21 cellular contexts compared by ENCODE assay signal in the genomic region with DNA sequence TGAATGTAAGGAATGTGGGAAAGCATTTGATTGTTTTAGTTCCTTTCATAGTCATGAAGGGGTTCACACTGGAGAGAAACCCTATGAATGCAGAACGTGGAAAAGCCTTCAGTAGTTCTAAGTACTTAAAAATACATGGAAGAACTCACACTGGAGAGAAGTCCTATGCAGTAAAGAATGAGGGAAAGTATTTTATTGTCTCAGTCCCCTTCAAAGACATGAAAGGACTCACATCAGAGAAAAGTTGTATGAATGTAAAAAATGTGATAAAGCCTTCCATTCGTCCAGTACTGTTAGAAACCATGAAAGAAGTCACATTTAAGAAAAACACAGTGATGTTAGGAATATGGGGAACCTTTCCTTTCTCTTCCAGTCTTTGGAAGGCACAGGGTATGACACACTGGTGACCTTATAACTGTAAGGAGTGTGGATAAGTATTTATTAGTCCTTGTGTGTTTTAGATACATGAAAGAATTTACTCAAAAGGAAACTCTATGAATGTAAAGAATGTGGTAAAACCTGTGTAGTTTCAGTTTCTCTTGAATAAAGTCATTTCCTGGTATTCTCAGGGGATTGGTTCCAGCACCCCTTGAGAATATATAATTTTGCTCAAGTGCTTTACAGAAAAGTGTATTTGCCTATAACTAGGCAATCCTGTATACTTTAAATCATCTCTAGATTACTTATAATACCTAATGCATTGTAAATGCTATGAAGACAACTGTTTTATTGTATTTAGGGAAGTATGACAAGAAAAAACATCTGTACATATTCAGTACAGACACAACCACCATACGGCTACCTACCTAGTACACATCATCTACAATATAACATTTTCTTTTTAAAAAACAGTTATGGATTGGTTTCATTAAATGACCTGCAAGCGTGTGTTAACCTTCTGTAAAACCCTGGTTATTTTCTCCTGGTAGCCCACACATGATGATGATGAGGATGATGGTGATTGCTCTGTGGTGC. TPM values are rescaled to one million over a fixed set of nuclear protein-coding genes. Genes with fewer than 3 reads are reported as not detected.
DNase-seq lines count a peak whose midpoint lies in the region; ATAC-seq and TF ChIP-seq lines count a peak whose summit lies in the region.
"Had no signal": no experiment of that assay in that cellular context is flagged by ENCODE, and none has a peak within 500 bp of the region (broad histone marks: within the 10 kb centered on the region; RNA-seq: fewer than 3 reads in every experiment).

No MANE protein-coding gene starts in this region.

- H3K9ac ChIP-seq in OCI-LY3 (ENCODE audit: low read length) (no peak overlapping the region), GM23248 (no peak overlapping the region)
- H3K9ac ChIP-seq: BLaER1 treated with 17β-estradiol and CSF1 and Interleukin-3, amounts not matched to agents 10 nM and 100 nM had no signal

- H3K9me3 Mint-ChIP-seq in activated T-cell treated with anti-CD3 and anti-CD28 coated beads, Interleukin-2, amount 50 U/mL, for 72 hours: peaks cover 16 to 18% of the 10 kb centered on the region in 2 donors
- peaks cover 9 to 12% of the 10 kb centered on the region in 2 donors for H3K9me3 Mint-ChIP-seq in stimulated activated naive B cell treated with anti-CD40 and anti-IgM and Interleukin-4, amounts not matched to agents 10 μg/mL and 1 μg/mL and 100 μg/mL, for 72 hours

- 91% methylated on average over 4 of the region's 4 CpGs for WGBS in GM23248 (ENCODE audit: low coverage in 1 of 2, low lambda C conversion rate in 2 of 2, missing lambda C conversion rate in 2 of 2), 2 experiments

- no peak overlapping the region for H3K4me3 Mint-ChIP-seq in activated T-cell treated with anti-CD3 and anti-CD28 coated beads, Interleukin-2, amount 50 U/mL, for 72 hours
- no peak overlapping the region for H3K4me3 Mint-ChIP-seq in stimulated activated naive B cell treated with anti-CD40 and anti-IgM and Interleukin-4, amounts not matched to agents 10 μg/mL and 1 μg/mL and 100 μg/mL, for 72 hours
- H3K4me3 Mint-ChIP-seq: CD8-positive, alpha-beta memory T cell had no signal

- H3K9me2 ChIP-seq in GM23248 (ENCODE audit: insufficient read depth): no peaks in the 10 kb centered on the region

- H3K36me3 ChIP-seq in OCI-LY3 (replicated peaks; ENCODE audit: low read depth, low read length) (peaks cover 91% of the 10 kb centered on the region), GM23248 (ENCODE audit: low read depth) (peaks cover 5% of the 10 kb centered on the region; the same call in 1 of the 2 replicates)
- H3K36me3 ChIP-seq: Peyer's patch had no signal

- peaks cover 18% of the 10 kb centered on the region for H3K27me3 Mint-ChIP-seq in activated T-cell treated with anti-CD3 and anti-CD28 coated beads, Interleukin-2, amount 50 U/mL, for 72 hours (ENCODE audit: low read depth)
- peaks cover 0 to under 1% of the 10 kb centered on the region in 2 donors for H3K27me3 Mint-ChIP-seq in stimulated activated naive B cell treated with anti-CD40 and anti-IgM and Interleukin-4, amounts not matched to agents 10 μg/mL and 1 μg/mL and 100 μg/mL, for 72 hours

- H3K4me3 ChIP-seq in OCI-LY3 (ENCODE audit: low read length) (peak overlapping the region; percentile 21), GM23248 (no peak overlapping the region)
- H3K4me3 ChIP-seq: A549, HAP-1, MG63, Peyer's patch had no signal

- peak; percentile 42 to 81 for ATAC-seq in activated T-cell treated with anti-CD3 and anti-CD28 coated beads, Interleukin-2, amount 50 U/mL, for 72 hours (replicated peaks in 1 of 2)
- ATAC-seq in stimulated activated naive B cell treated with anti-CD40 and anti-IgM and Interleukin-4, amounts not matched to agents 10 μg/mL and 1 μg/mL and 100 μg/mL, for 72 hours (replicated peaks): peak; percentile 77 to 84
- ATAC-seq in GM18870 (IDR thresholded peaks at IDR 0.05; ENCODE audit: unreplicated experiment): no peak
- ATAC-seq in omental fat pad (ENCODE audit: low FRiP score): no peak
- ATAC-seq: A549 had no signal

- H3K4me1 Mint-ChIP-seq in activated T-cell treated with anti-CD3 and anti-CD28 coated beads, Interleukin-2, amount 50 U/mL, for 72 hours (ENCODE audit: low read depth): peaks cover 12% of the 10 kb centered on the region
- H3K4me1 Mint-ChIP-seq in stimulated activated naive B cell treated with anti-CD40 and anti-IgM and Interleukin-4, amounts not matched to agents 10 μg/mL and 1 μg/mL and 100 μg/mL, for 72 hours: peaks cover 7 to 13% of the 10 kb centered on the region in 2 donors
- H3K4me1 Mint-ChIP-seq: CD8-positive, alpha-beta memory T cell had no signal

- H3K36me3 Mint-ChIP-seq in activated T-cell treated with anti-CD3 and anti-CD28 coated beads, Interleukin-2, amount 50 U/mL, for 72 hours (ENCODE audit: insufficient read depth in 2 of 2): peaks cover 7 to 28% of the 10 kb centered on the region in 2 donors
- H3K36me3 Mint-ChIP-seq in stimulated activated naive B cell treated with anti-CD40 and anti-IgM and Interleukin-4, amounts not matched to agents 10 μg/mL and 1 μg/mL and 100 μg/mL, for 72 hours: peaks cover 0 to 3% of the 10 kb centered on the region in 2 donors

- in situ Hi-C loops in GM23248 (cut with MboI): no loop called here

- DNase-seq in activated T-cell treated with anti-CD3 and anti-CD28 coated beads, Interleukin-2, amount 50 U/mL, for 72 hours: no peak
- DNase-seq in activated T-cell treated with anti-CD3 and anti-CD28 coated beads, Interleukin-2, amount 50 U/mL, for 48 hours: no peak
- peak; percentile 36 for DNase-seq in GM10266 (ENCODE audit: extremely low spot score)
- DNase-seq in stimulated activated naive B cell treated with anti-CD40 and anti-IgM and Interleukin-4, amounts not matched to agents 10 μg/mL and 1 μg/mL and 100 μg/mL, for 72 hours: no peak
- DNase-seq in GM23248: no peak
- DNase-seq in omental fat pad (ENCODE audit: low spot score): no peak
- DNase-seq: CD8-positive, alpha-beta memory T cell; DMS79 treated with DMSO at 0.1 percent for 48 hours; GF-D8; IMR-90; Karpas-422; MG63; NCI-H1092 treated with DMSO at 0.1 percent for 48 hours; NCI-H510A treated with DMSO at 0.1 percent for 48 hours; Peyer's patch; Right ventricle myocardium superior had no signal

- TF ChIP-seq CTCF in GM10266 (IDR thresholded peaks at IDR 0.05; ENCODE audit: control insufficient read depth, insufficient read depth, low read depth, missing control alignments) (no peak), OCI-LY3 (IDR thresholded peaks at IDR 0.05; ENCODE audit: low read depth, low read length) (no peak), omental fat pad (IDR thresholded peaks at IDR 0.05) (no peak)

- H2AFZ ChIP-seq in OCI-LY3 (ENCODE audit: low read depth, low read length): no peak overlapping the region
- H2AFZ ChIP-seq in GM23248: no peak overlapping the region

- peak overlapping the region; percentile 35 for H3K4me2 ChIP-seq in OCI-LY3 (ENCODE audit: low read length)
- no peak overlapping the region for H3K4me2 ChIP-seq in GM23248 (ENCODE audit: unreplicated experiment)
- H3K4me2 ChIP-seq: A549; BLaER1 treated with 17β-estradiol and CSF1 and Interleukin-3, amounts not matched to agents 10 nM and 100 nM had no signal

- H4K20me1 ChIP-seq in OCI-LY3 (ENCODE audit: insufficient read depth, low read length) (no peaks in the 10 kb centered on the region), GM23248 (ENCODE audit: insufficient read depth) (no peaks in the 10 kb centered on the region)
- H4K20me1 ChIP-seq: BLaER1 treated with 17β-estradiol and CSF1 and Interleukin-3, amounts not matched to agents 10 nM and 100 nM had no signal

- H3K79me2 ChIP-seq in OCI-LY3 (ENCODE audit: low read length) (peaks cover 11% of the 10 kb centered on the region), GM23248 (ENCODE audit: insufficient read depth) (no peaks in the 10 kb centered on the region; the same call in none of the 2 replicates)

- H3K27ac Mint-ChIP-seq in activated T-cell treated with anti-CD3 and anti-CD28 coated beads, Interleukin-2, amount 50 U/mL, for 72 hours: no peak overlapping the region
- no peak overlapping the region for H3K27ac Mint-ChIP-seq in stimulated activated naive B cell treated with anti-CD40 and anti-IgM and Interleukin-4, amounts not matched to agents 10 μg/mL and 1 μg/mL and 100 μg/mL, for 72 hours
- H3K27ac Mint-ChIP-seq: CD8-positive, alpha-beta memory T cell had no signal

- no peaks in the 10 kb centered on the region for H3F3A ChIP-seq in GM23248 (ENCODE audit: insufficient read depth)

- H3K4me1 ChIP-seq in OCI-LY3 (ENCODE audit: low read length) (peaks cover 14% of the 10 kb centered on the region), GM23248 (ENCODE audit: insufficient read depth) (no peaks in the 10 kb centered on the region)
- H3K4me1 ChIP-seq: A549, HAP-1, Peyer's patch had no signal

- peaks cover 6% of the 10 kb centered on the region; the same call in 1 of the 2 replicates for H3K27me3 ChIP-seq in OCI-LY3 (ENCODE audit: low read depth, low read length)
- H3K27me3 ChIP-seq in GM23248 (replicated peaks; ENCODE audit: insufficient read depth): no peaks in the 10 kb centered on the region
- H3K27me3 ChIP-seq: BLaER1 treated with 17β-estradiol and CSF1 and Interleukin-3, amounts not matched to agents 10 nM and 100 nM; MG63; Peyer's patch had no signal

- peak overlapping the region; percentile 31 for H3K27ac ChIP-seq in OCI-LY3 (ENCODE audit: low read length)
- H3K27ac ChIP-seq in GM23248: no peak overlapping the region
- H3K27ac ChIP-seq: A549; BLaER1 treated with 17β-estradiol and CSF1 and Interleukin-3, amounts not matched to agents 10 nM and 100 nM; Peyer's patch had no signal

- H3K9me3 ChIP-seq in OCI-LY3 (ENCODE audit: insufficient read depth, low read length) (peaks cover 72% of the 10 kb centered on the region), GM23248 (ENCODE audit: low read depth) (no peaks in the 10 kb centered on the region)

RNA-seq across cellular contexts. Expression of a gene that starts 52.8 kb away (rescaled TPM):
- total RNA-seq in activated T-cell treated with anti-CD3 and anti-CD28 coated beads, Interleukin-2, amount 50 U/mL, for 72 hours: 1 to 10 TPM; 1.4 to 3.3 TPM
- 6.8 and 7.2 TPM in 2 replicates for total RNA-seq in GM23248 (2014; rRNA removed; shearing (Covaris generic))
- polyA plus RNA-seq in GM23248 (2016; fragmentation: Nextera tagmentation; extraction: Ambion mirVana): 1.9 and 3.0 TPM in 2 replicates
- 10 to 100 TPM in 1 of 4 donors, 1 to 10 TPM in 3; 3.4 to 14.2 (median 5.4) TPM for total RNA-seq in omental fat pad

Comparison
In these comparisons a context has a peak if more than half of its experiments do, and no peak if none do; other contexts are left out.
1. ATAC-seq: peak in activated T-cell treated with anti-CD3 and anti-CD28 coated beads, Interleukin-2, amount 50 U/mL, for 72 hours (2 of 2) and stimulated activated naive B cell treated with anti-CD40 and anti-IgM and Interleukin-4, amounts not matched to agents 10 μg/mL and 1 μg/mL and 100 μg/mL, for 72 hours (2 of 2); none in GM18870 (single experiment) and omental fat pad (single experiment).